ENCODE assay signal across 31 cellular contexts in genomic region chr22:48742556-48743343, GRCh38.
A peak's percentile ranks its signal among the peaks of the same experiment; 100 is the strongest.
DNase-seq lines count a peak whose midpoint lies in the region; ATAC-seq and TF ChIP-seq lines count a peak whose summit lies in the region.
"Had no signal": no experiment of that assay in that cellular context is flagged by ENCODE, and none has a peak within 500 bp of the region (broad histone marks: within the 10 kb centered on the region; RNA-seq: fewer than 3 reads in every experiment).

No MANE protein-coding gene starts in this region.

- no peaks in the 10 kb centered on the region for H3K36me3 Mint-ChIP-seq in activated CD8-positive, alpha-beta memory T cell treated with anti-CD3 and anti-CD28 coated beads, Interleukin-2, amount 10 ng/mL, durations not matched to agents 7 days and 5 days
- peaks cover 2% of the 10 kb centered on the region for H3K36me3 Mint-ChIP-seq in neural progenitor cell
- H3K36me3 Mint-ChIP-seq: CD8-positive, alpha-beta T cell; immature natural killer cell; natural killer cell had no signal

- H4K20me1 ChIP-seq in hepatocyte (ENCODE audit: insufficient read depth, poor library complexity, severe bottlenecking) (no peaks in the 10 kb centered on the region), neural progenitor cell (ENCODE audit: low read depth) (no peaks in the 10 kb centered on the region)

- H3K4me2 ChIP-seq in hepatocyte: no peak overlapping the region
- H3K4me2 ChIP-seq in neural progenitor cell: no peak overlapping the region
- H3K4me2 ChIP-seq: KMS-11 had no signal

- H3K4me3 ChIP-seq in hepatocyte (no peak overlapping the region), neural progenitor cell (no peak overlapping the region), upper lobe of left lung (no peak overlapping the region)
- H3K4me3 ChIP-seq: GM12878, sigmoid colon, SK-N-MC, thoracic aorta had no signal

- H2AFZ ChIP-seq in hepatocyte (no peak overlapping the region), neural progenitor cell (replicated peaks) (no peak overlapping the region)

- peak; percentile 30 for DNase-seq in activated CD8-positive, alpha-beta memory T cell treated with anti-CD3 and anti-CD28 coated beads, Interleukin-2, amount 50 U/mL, for 48 hours
- no peak for DNase-seq in activated CD8-positive, alpha-beta memory T cell treated with anti-CD3 and anti-CD28 coated beads, Interleukin-2, amount 10 ng/mL, durations not matched to agents 7 days and 5 days
- DNase-seq in hepatocyte (ENCODE audit: low spot score) (peak; percentile 2), neural progenitor cell (ENCODE audit: low spot score) (no peak), upper lobe of left lung (peak; percentile 18 to 81), cerebellar nuclear complex (lab: John Stamatoyannopoulos, UW) (no peak), NCI-H774 (lab: John Stamatoyannopoulos, UW) (no peak), NCI-H524 (lab: John Stamatoyannopoulos, UW) (no peak)
- DNase-seq: activated CD4-positive, alpha-beta T cell treated with anti-CD3 and anti-CD28 coated beads for 4 hours; activated naive CD4-positive, alpha-beta T cell treated with anti-CD3 and anti-CD28 coated beads for 36 hours; activated T-cell treated with anti-CD3 and anti-CD28 coated beads, Interleukin-2, amount 50 U/mL, for 72 hours; DMS 273 treated with DMSO at 0.1 percent for 48 hours; EL; HCEC 1CT; hypothalamus; immature natural killer cell; left ventricle myocardium superior; midbrain; MM.1S; natural killer cell; NCI-H1436; NCI-H2081 treated with DMSO at 0.1 percent for 48 hours; NCI-H345; stimulated activated naive CD8-positive, alpha-beta T cell treated with anti-CD3 and anti-CD28 coated beads, Interleukin-15, Interleukin-2, amounts not matched to agents 100 U/mL and 50 U/mL, for 24 hours; T-helper 17 cell had no signal

- TF ChIP-seq POLR2A in upper lobe of left lung (IDR thresholded peaks at IDR 0.05): no peak

- TF ChIP-seq CTCF in hepatocyte (IDR thresholded peaks at IDR 0.05; ENCODE audit: poor library complexity): no peak
- no peak for TF ChIP-seq CTCF in neural progenitor cell (IDR thresholded peaks at IDR 0.05)
- TF ChIP-seq CTCF in upper lobe of left lung (IDR thresholded peaks at IDR 0.05): no peak

- H3K27me3 ChIP-seq in hepatocyte (no peaks in the 10 kb centered on the region), neural progenitor cell (no peaks in the 10 kb centered on the region), upper lobe of left lung (no peaks in the 10 kb centered on the region)
- H3K27me3 ChIP-seq: sigmoid colon had no signal

- no peaks in the 10 kb centered on the region for H3K4me1 Mint-ChIP-seq in activated CD8-positive, alpha-beta memory T cell treated with anti-CD3 and anti-CD28 coated beads, Interleukin-2, amount 10 ng/mL, durations not matched to agents 7 days and 5 days
- H3K4me1 Mint-ChIP-seq in neural progenitor cell: peaks cover 3% of the 10 kb centered on the region
- H3K4me1 Mint-ChIP-seq: immature natural killer cell, natural killer cell, T-helper 17 cell had no signal

- no peaks in the 10 kb centered on the region for H3K27me3 Mint-ChIP-seq in activated CD8-positive, alpha-beta memory T cell treated with anti-CD3 and anti-CD28 coated beads, Interleukin-2, amount 10 ng/mL, durations not matched to agents 7 days and 5 days
- peaks cover 5% of the 10 kb centered on the region for H3K27me3 Mint-ChIP-seq in neural progenitor cell (ENCODE audit: insufficient read depth, low read depth)
- H3K27me3 Mint-ChIP-seq: T-helper 17 cell had no signal

- no peak for TF ChIP-seq EP300 in upper lobe of left lung (IDR thresholded peaks at IDR 0.05)

- H3K4me3 Mint-ChIP-seq in activated CD8-positive, alpha-beta memory T cell treated with anti-CD3 and anti-CD28 coated beads, Interleukin-2, amount 10 ng/mL, durations not matched to agents 7 days and 5 days: no peak overlapping the region
- no peak overlapping the region for H3K4me3 Mint-ChIP-seq in neural progenitor cell
- H3K4me3 Mint-ChIP-seq: activated naive CD4-positive, alpha-beta T cell treated with anti-CD3 and anti-CD28 coated beads for 36 hours; activated T-cell treated with anti-CD3 and anti-CD28 coated beads, Interleukin-2, amount 50 U/mL, for 72 hours; CD8-positive, alpha-beta T cell; immature natural killer cell; natural killer cell; T-helper 17 cell had no signal

- no peak for ATAC-seq in activated CD8-positive, alpha-beta memory T cell treated with anti-CD3 and anti-CD28 coated beads, Interleukin-2, amount 10 ng/mL, durations not matched to agents 7 days and 5 days
- ATAC-seq in upper lobe of left lung (ENCODE audit: low FRiP score in 2 of 2): no peak
- ATAC-seq: activated T-cell treated with anti-CD3 and anti-CD28 coated beads, Interleukin-2, amount 50 U/mL, for 72 hours; CD8-positive, alpha-beta T cell; GM12878; left ventricle myocardium superior; natural killer cell; stimulated activated naive CD8-positive, alpha-beta T cell treated with anti-CD3 and anti-CD28 coated beads, Interleukin-15, Interleukin-2, amounts not matched to agents 100 U/mL and 50 U/mL, for 24 hours; T-helper 17 cell had no signal

- H3K9ac ChIP-seq in neural progenitor cell: no peak overlapping the region
- H3K9ac ChIP-seq: KMS-11 had no signal

- H3K9me2 ChIP-seq in hepatocyte (replicated peaks; ENCODE audit: insufficient read depth): no peaks in the 10 kb centered on the region

- H3K27ac ChIP-seq in hepatocyte (no peak overlapping the region), neural progenitor cell (no peak overlapping the region), upper lobe of left lung (no peak overlapping the region)
- H3K27ac ChIP-seq: KMS-11, sigmoid colon, SK-N-MC, thoracic aorta had no signal

- H3K4me1 ChIP-seq in hepatocyte (ENCODE audit: insufficient read depth) (no peaks in the 10 kb centered on the region), neural progenitor cell (no peaks in the 10 kb centered on the region), upper lobe of left lung (no peaks in the 10 kb centered on the region)
- H3K4me1 ChIP-seq: sigmoid colon had no signal

- H3K79me2 ChIP-seq in hepatocyte (no peaks in the 10 kb centered on the region), neural progenitor cell (ENCODE audit: low read depth) (no peaks in the 10 kb centered on the region)

- H3K36me3 ChIP-seq in hepatocyte (replicated peaks; ENCODE audit: insufficient read depth, low read depth) (no peaks in the 10 kb centered on the region), neural progenitor cell (no peaks in the 10 kb centered on the region), upper lobe of left lung (no peaks in the 10 kb centered on the region)
- H3K36me3 ChIP-seq: sigmoid colon, thoracic aorta had no signal

- H3K27ac Mint-ChIP-seq in activated CD8-positive, alpha-beta memory T cell treated with anti-CD3 and anti-CD28 coated beads, Interleukin-2, amount 10 ng/mL, durations not matched to agents 7 days and 5 days: no peak overlapping the region
- H3K27ac Mint-ChIP-seq in neural progenitor cell: peak overlapping the region; percentile 84
- H3K27ac Mint-ChIP-seq: activated naive CD4-positive, alpha-beta T cell treated with anti-CD3 and anti-CD28 coated beads for 36 hours; activated T-cell treated with anti-CD3 and anti-CD28 coated beads, Interleukin-2, amount 50 U/mL, for 72 hours; CD8-positive, alpha-beta T cell; immature natural killer cell; natural killer cell; T-helper 17 cell had no signal

- CTCF ChIA-PET in activated CD8-positive, alpha-beta memory T cell treated with anti-CD3 and anti-CD28 coated beads, Interleukin-2, amount 10 ng/mL, durations not matched to agents 7 days and 5 days (lab: Charles Lee): no interaction called here

- 94% methylated on average over 35 of the region's 39 CpGs for WGBS in hepatocyte (ENCODE audit: low lambda C conversion rate, missing lambda C conversion rate)
- WGBS in upper lobe of left lung, 2 donors: 94 to 95% methylated on average over 30 to 34 of the region's 39 CpGs

- H3F3A ChIP-seq in neural progenitor cell (ENCODE audit: low read depth): no peaks in the 10 kb centered on the region

- H3K9me3 ChIP-seq in hepatocyte (ENCODE audit: low read depth): no peaks in the 10 kb centered on the region
- no peaks in the 10 kb centered on the region for H3K9me3 ChIP-seq in neural progenitor cell (ENCODE audit: low read depth)
- no peaks in the 10 kb centered on the region for H3K9me3 ChIP-seq in upper lobe of left lung
- H3K9me3 ChIP-seq: sigmoid colon, thoracic aorta had no signal

- H3K9me3 Mint-ChIP-seq in activated CD8-positive, alpha-beta memory T cell treated with anti-CD3 and anti-CD28 coated beads, Interleukin-2, amount 10 ng/mL, durations not matched to agents 7 days and 5 days (ENCODE audit: low read depth): no peaks in the 10 kb centered on the region
- peaks cover 5% of the 10 kb centered on the region for H3K9me3 Mint-ChIP-seq in neural progenitor cell
- H3K9me3 Mint-ChIP-seq: activated naive CD4-positive, alpha-beta T cell treated with anti-CD3 and anti-CD28 coated beads for 36 hours; activated T-cell treated with anti-CD3 and anti-CD28 coated beads, Interleukin-2, amount 50 U/mL, for 72 hours; CD8-positive, alpha-beta T cell; immature natural killer cell; natural killer cell had no signal

Comparison
In these comparisons a context has a peak if more than half of its experiments do, and no peak if none do; other contexts are left out.
1. DNase-seq: peak in activated CD8-positive, alpha-beta memory T cell treated with anti-CD3 and anti-CD28 coated beads, Interleukin-2, amount 50 U/mL, for 48 hours (single experiment), hepatocyte (single experiment) and upper lobe of left lung (2 of 2); none in activated CD8-positive, alpha-beta memory T cell treated with anti-CD3 and anti-CD28 coated beads, Interleukin-2, amount 10 ng/mL, durations not matched to agents 7 days and 5 days (single experiment), neural progenitor cell (single experiment), cerebellar nuclear complex (0 of 2), NCI-H774 (single experiment) and NCI-H524 (0 of 2).